Comparison of ENCODE assay signal across 2 cellular contexts in the genomic region with DNA sequence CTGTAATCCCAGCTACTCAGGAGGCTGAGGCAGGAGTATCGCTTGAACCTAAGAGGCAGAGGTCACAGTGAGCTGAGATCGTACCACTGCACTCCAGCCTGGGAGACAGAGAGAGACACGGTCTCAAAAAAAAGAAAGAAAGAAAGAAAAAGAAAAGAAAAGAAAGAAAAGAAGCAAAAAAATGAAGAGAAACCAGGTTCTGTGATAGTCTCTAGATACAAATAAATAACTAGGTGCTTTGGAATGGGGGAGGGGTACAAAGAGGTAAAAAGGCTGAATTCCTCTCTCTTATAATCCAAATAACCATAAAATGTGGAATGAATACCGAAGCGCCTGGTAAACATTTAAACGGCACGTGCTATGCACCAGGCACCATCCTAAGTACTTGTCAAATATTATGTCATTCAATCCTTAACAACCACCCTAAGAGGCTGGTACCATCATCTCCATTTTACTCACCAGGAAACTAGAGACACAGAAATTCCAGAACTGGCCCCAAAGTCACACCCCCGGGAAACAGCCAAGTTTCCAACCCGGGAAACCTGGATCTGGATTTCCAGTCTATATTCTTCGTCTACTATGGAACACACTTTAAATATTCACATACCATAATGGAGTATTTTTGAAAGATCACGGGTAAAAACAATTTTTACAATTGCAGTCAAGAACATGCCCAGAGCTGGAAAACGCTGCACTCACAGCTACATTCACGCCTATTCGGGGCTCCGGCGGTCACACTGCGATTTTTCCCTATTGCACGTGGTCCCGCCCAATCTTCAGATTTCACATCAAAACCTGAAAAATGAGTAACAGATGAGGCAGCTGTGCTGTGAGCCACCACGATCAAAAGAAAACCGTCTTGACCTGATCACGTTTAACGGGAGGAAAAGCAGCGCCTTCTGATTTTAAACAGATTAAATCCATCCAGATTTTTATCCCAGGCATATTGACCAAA.
TF ChIP-seq lines count a peak whose summit lies in the region.

No MANE protein-coding gene starts in this region.

TF ChIP-seq in IMR-90, 13 proteins besides CTCF, POLR2A, EP300 and RAD21:
- TF ChIP-seq MAZ (IDR thresholded peaks at IDR 0.05; ENCODE audit: borderline replicate concordance, low read depth, low read length) (no peak), BHLHE40 (IDR thresholded peaks at IDR 0.05; ENCODE audit: low read depth, low read length) (no peak), SMC3 (IDR thresholded peaks at IDR 0.05; ENCODE audit: low read depth, low read length) (no peak), CHD1 (IDR thresholded peaks at IDR 0.05; ENCODE audit: low read depth, low read length) (no peak), MXI1 (IDR thresholded peaks at IDR 0.05; ENCODE audit: borderline replicate concordance, low read depth, low read length) (peak; percentile 30; the same call in 1 of the 2 replicates)
TF ChIP-seq in IMR-90: peak in this region for 1.

TF ChIP-seq in neural cell, 6 proteins besides CTCF, POLR2A, EP300 and RAD21:
- TF ChIP-seq SMC3 (conservative IDR thresholded peaks at IDR 0.05; ENCODE audit: poor library complexity) (no peak), EZH2 (IDR thresholded peaks at IDR 0.05; ENCODE audit: borderline replicate concordance, insufficient read depth, low read length, poor library complexity, severe bottlenecking) (no peak), MXI1 (conservative IDR thresholded peaks at IDR 0.05; ENCODE audit: poor library complexity, severe bottlenecking) (no peak), POLR2AphosphoS5 (IDR thresholded peaks at IDR 0.05) (no peak), TAF1 (IDR thresholded peaks at IDR 0.05; ENCODE audit: low read depth) (no peak)
- TF ChIP-seq, protein P1, sequence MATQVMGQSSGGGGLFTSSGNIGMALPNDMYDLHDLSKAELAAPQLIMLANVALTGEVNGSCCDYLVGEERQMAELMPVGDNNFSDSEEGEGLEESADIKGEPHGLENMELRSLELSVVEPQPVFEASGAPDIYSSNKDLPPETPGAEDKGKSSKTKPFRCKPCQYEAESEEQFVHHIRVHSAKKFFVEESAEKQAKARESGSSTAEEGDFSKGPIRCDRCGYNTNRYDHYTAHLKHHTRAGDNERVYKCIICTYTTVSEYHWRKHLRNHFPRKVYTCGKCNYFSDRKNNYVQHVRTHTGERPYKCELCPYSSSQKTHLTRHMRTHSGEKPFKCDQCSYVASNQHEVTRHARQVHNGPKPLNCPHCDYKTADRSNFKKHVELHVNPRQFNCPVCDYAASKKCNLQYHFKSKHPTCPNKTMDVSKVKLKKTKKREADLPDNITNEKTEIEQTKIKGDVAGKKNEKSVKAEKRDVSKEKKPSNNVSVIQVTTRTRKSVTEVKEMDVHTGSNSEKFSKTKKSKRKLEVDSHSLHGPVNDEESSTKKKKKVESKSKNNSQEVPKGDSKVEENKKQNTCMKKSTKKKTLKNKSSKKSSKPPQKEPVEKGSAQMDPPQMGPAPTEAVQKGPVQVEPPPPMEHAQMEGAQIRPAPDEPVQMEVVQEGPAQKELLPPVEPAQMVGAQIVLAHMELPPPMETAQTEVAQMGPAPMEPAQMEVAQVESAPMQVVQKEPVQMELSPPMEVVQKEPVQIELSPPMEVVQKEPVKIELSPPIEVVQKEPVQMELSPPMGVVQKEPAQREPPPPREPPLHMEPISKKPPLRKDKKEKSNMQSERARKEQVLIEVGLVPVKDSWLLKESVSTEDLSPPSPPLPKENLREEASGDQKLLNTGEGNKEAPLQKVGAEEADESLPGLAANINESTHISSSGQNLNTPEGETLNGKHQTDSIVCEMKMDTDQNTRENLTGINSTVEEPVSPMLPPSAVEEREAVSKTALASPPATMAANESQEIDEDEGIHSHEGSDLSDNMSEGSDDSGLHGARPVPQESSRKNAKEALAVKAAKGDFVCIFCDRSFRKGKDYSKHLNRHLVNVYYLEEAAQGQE (IDR thresholded peaks at IDR 0.05; ENCODE audit: borderline replicate concordance), result no peak
